6 cellular contexts compared by ENCODE assay signal in the genomic region with DNA sequence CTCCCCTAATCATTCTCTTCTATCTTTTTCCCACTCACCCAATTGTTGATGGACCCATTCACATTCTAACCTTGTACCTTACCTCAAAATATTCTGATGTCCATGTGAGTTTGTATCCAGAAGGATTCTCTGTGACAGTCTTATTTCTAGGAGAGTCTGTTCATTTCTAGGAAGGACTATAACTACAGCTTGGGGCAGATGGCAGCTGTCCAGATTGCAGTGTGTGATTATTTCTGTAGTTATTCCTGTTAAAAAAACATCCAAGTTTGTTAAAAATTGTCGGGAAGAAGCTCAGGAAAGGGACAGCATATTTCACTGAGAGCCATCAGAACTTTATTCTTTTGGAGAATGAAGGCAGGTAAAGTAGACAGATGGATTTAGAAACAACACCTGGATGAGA.
"Had no signal": no experiment of that assay in that cellular context is flagged by ENCODE, and none has a peak within 500 bp of the region (broad histone marks: within the 10 kb centered on the region; RNA-seq: fewer than 3 reads in every experiment).

No MANE protein-coding gene starts in this region.

- DNase-seq: activated naive CD4-positive, alpha-beta T cell treated with anti-CD3 and anti-CD28 coated beads, Interleukin-2, amount 50 U/mL, for 16 hours; cerebellar nuclear complex; dermis blood vessel endothelial cell; erythroblast; foreskin melanocyte; trophoblast cell had no signal
